Comparison of ENCODE assay signal across 20 cellular contexts in genomic region chr14:77623201-77623600, GRCh38. TPM values are rescaled to one million over a fixed set of nuclear protein-coding genes. Genes with fewer than 3 reads are reported as not detected.
A peak's percentile ranks its signal among the peaks of the same experiment; 100 is the strongest.
DNase-seq lines count a peak whose midpoint lies in the region; ATAC-seq and TF ChIP-seq lines count a peak whose summit lies in the region.
"Had no signal": no experiment of that assay in that cellular context is flagged by ENCODE, and none has a peak within 500 bp of the region (broad histone marks: within the 10 kb centered on the region; RNA-seq: fewer than 3 reads in every experiment).

No MANE protein-coding gene starts in this region.

- H3K27ac ChIP-seq in left ventricle myocardium inferior (replicated peaks) = no peak overlapping the region
- H3K27ac ChIP-seq in gastroesophageal sphincter = no peak overlapping the region
- H3K27ac ChIP-seq: GM23248 had no signal

- no peak overlapping the region for H3K4me2 ChIP-seq in Loucy (ENCODE audit: low read depth, low read length, poor library complexity, severe bottlenecking)

- no peaks in the 10 kb centered on the region for H3K9me3 ChIP-seq in left ventricle myocardium inferior (replicated peaks)
- H3K9me3 ChIP-seq in Loucy (ENCODE audit: insufficient read depth, low read depth, low read length) = no peaks in the 10 kb centered on the region
- H3K9me3 ChIP-seq in gastroesophageal sphincter = no peaks in the 10 kb centered on the region
- H3K9me3 ChIP-seq: Caco-2 had no signal

- H3K27me3 ChIP-seq in left ventricle myocardium inferior (ENCODE audit: low read depth) (no peaks in the 10 kb centered on the region), Loucy (ENCODE audit: insufficient read depth, low read length, poor library complexity, severe bottlenecking) (no peaks in the 10 kb centered on the region), gastroesophageal sphincter (no peaks in the 10 kb centered on the region)

- no peaks in the 10 kb centered on the region for H3K4me1 ChIP-seq in left ventricle myocardium inferior
- no peaks in the 10 kb centered on the region for H3K4me1 ChIP-seq in Loucy (ENCODE audit: insufficient read depth, low read length, poor library complexity, severe bottlenecking)
- H3K4me1 ChIP-seq in gastroesophageal sphincter = no peaks in the 10 kb centered on the region
- H3K4me1 ChIP-seq: Caco-2 had no signal

- peak; percentile 53 for ATAC-seq in Right ventricle myocardium superior (ENCODE audit: poor library complexity)
- peak; percentile 62 for ATAC-seq in gastroesophageal sphincter
- ATAC-seq in sciatic nerve = peak; percentile 55
- ATAC-seq: SK-N-SH treated with all-trans-retinoic acid at 6 μM for 48 hours had no signal

- 88% methylated on average over 1 of the region's 1 CpG; no CpG with 5 or more reads in 1 of the 2 donors for WGBS in gastroesophageal sphincter (ENCODE audit: low coverage in 1 of 2), 2 donors

- H2AFZ ChIP-seq in Loucy (ENCODE audit: low read length) = peak overlapping the region; percentile 9; the same call in 1 of the 2 replicates
- H2AFZ ChIP-seq: GM23248 had no signal

- H3K9ac ChIP-seq in Loucy (ENCODE audit: low read depth, low read length, poor library complexity, severe bottlenecking) = no peak overlapping the region
- H3K9ac ChIP-seq: GM23248 had no signal

- intact Hi-C loops in Right ventricle myocardium superior (cut with DNase I) (no loop called here), left ventricle myocardium inferior (cut with micrococcal nuclease) (no loop called here), sciatic nerve (cut with DNase I) (no loop called here)

- no peak for DNase-seq in Right ventricle myocardium superior
- DNase-seq in left ventricle myocardium inferior = no peak
- no peak for DNase-seq in sciatic nerve (ENCODE audit: low spot score)
- no peak for DNase-seq in occipital lobe (lab: John Stamatoyannopoulos, UW)
- no peak for DNase-seq in stimulated activated CD4-positive, alpha-beta T cell treated with anti-CD3 and anti-CD28 coated beads, Interleukin-4, amount 100 ng/mL, for 4 hours
- no peak for DNase-seq in NCI-H1694 treated with DMSO at 0.1 percent for 48 hours (lab: John Stamatoyannopoulos, UW)
- DNase-seq: Caco-2; CD4-positive, alpha-beta T cell; GM23248; HCEC 1CT; IMR-90; NCI-H1105; NCI-H1694; NCI-H2107; NCI-H510A; NCI-H748 treated with DMSO at 0.1 percent for 48 hours; SIG-M5 had no signal

- no peak for TF ChIP-seq CTCF in left ventricle myocardium inferior (IDR thresholded peaks at IDR 0.05; ENCODE audit: borderline replicate concordance)
- no peak for TF ChIP-seq CTCF in Loucy (conservative IDR thresholded peaks at IDR 0.05; ENCODE audit: low read length)
- no peak for TF ChIP-seq CTCF in gastroesophageal sphincter (IDR thresholded peaks at IDR 0.05)

- TF ChIP-seq EP300 in gastroesophageal sphincter (IDR thresholded peaks at IDR 0.05) = no peak

- no peaks in the 10 kb centered on the region for H4K20me1 ChIP-seq in Loucy (ENCODE audit: insufficient read depth, low read length, poor library complexity, severe bottlenecking)

- H3K79me2 ChIP-seq in Loucy (ENCODE audit: insufficient read depth, low read length) = no peaks in the 10 kb centered on the region

- no peak for TF ChIP-seq POLR2A in gastroesophageal sphincter (IDR thresholded peaks at IDR 0.05)

- no peaks in the 10 kb centered on the region for H3F3A ChIP-seq in Loucy (ENCODE audit: low read depth)

- H3K9me2 ChIP-seq in Loucy (replicated peaks; ENCODE audit: low read depth, low read length) = no peaks in the 10 kb centered on the region

- H3K36me3 ChIP-seq in left ventricle myocardium inferior (no peaks in the 10 kb centered on the region), Loucy (ENCODE audit: insufficient read depth, low read length) (no peaks in the 10 kb centered on the region), gastroesophageal sphincter (no peaks in the 10 kb centered on the region)

- no peak overlapping the region for H3K4me3 ChIP-seq in left ventricle myocardium inferior
- H3K4me3 ChIP-seq in Loucy (ENCODE audit: low read length, poor library complexity, severe bottlenecking) = no peak overlapping the region
- H3K4me3 ChIP-seq in gastroesophageal sphincter = no peak overlapping the region
- H3K4me3 ChIP-seq: GM23248 had no signal

RNA-seq across cellular contexts. Expression of gene SPTLC2, which starts 6.8 kb away (rescaled TPM):
- total RNA-seq in Right ventricle myocardium superior (10.2 TPM), left ventricle myocardium inferior (11.5 TPM), gastroesophageal sphincter (10 to 100 TPM; 13.2 to 35.2 (median 20.5) TPM), sciatic nerve (65.1 TPM), occipital lobe (29.2 TPM)
